ENCODE assay signal across 10 cellular contexts in genomic region chr2:6999161-6999877, GRCh38.
DNase-seq lines count a peak whose midpoint lies in the region; ATAC-seq and TF ChIP-seq lines count a peak whose summit lies in the region.
"Had no signal": no experiment of that assay in that cellular context is flagged by ENCODE, and none has a peak within 500 bp of the region (broad histone marks: within the 10 kb centered on the region; RNA-seq: fewer than 3 reads in every experiment).

No MANE protein-coding gene starts in this region.

- H3K4me1 ChIP-seq in heart right ventricle = peaks cover 0 to 40% (median 16%) of the 10 kb centered on the region in 9 donors
- H3K4me1 ChIP-seq in esophagus muscularis mucosa = peaks cover under 1 to 10% (median 5%) of the 10 kb centered on the region in 4 donors

- H3K4me1 Mint-ChIP-seq in natural killer cell treated with Interleukin-12 subunit alpha and Interleukin-12 subunit beta and Interleukin-15 and Interleukin-18, amount 100 ng/mL, for 72 hours (ENCODE audit: low read depth in 2 of 2) = peaks cover 27% of the 10 kb centered on the region in 2 donors

- no peak overlapping the region for H3K4me3 ChIP-seq in heart right ventricle
- no peak overlapping the region for H3K4me3 ChIP-seq in esophagus muscularis mucosa
- H3K4me3 ChIP-seq: lung had no signal

- ATAC-seq in GM18868 (IDR thresholded peaks at IDR 0.05; ENCODE audit: unreplicated experiment) (peak; percentile 92), GM21786 (IDR thresholded peaks at IDR 0.05; ENCODE audit: unreplicated experiment) (peak; percentile 84), HG03565 (IDR thresholded peaks at IDR 0.05; ENCODE audit: unreplicated experiment) (peak; percentile 76), heart right ventricle (no peak), HG02970 (IDR thresholded peaks at IDR 0.05; ENCODE audit: low FRiP score, unreplicated experiment) (no peak)
- peak; percentile 77 to 86 for ATAC-seq in natural killer cell treated with Interleukin-12 subunit alpha and Interleukin-12 subunit beta and Interleukin-15 and Interleukin-18, amount 100 ng/mL, for 72 hours

- 86 to 89% methylated on average over 7 of the region's 7 CpGs for WGBS in heart right ventricle, 2 donors
- 81% methylated on average over 7 of the region's 7 CpGs for WGBS in esophagus muscularis mucosa

- H3K4me3 Mint-ChIP-seq in natural killer cell treated with Interleukin-12 subunit alpha and Interleukin-12 subunit beta and Interleukin-15 and Interleukin-18, amount 100 ng/mL, for 72 hours = peak overlapping the region; percentile 73

- no peaks in the 10 kb centered on the region for H3K36me3 Mint-ChIP-seq in natural killer cell treated with Interleukin-12 subunit alpha and Interleukin-12 subunit beta and Interleukin-15 and Interleukin-18, amount 100 ng/mL, for 72 hours

- no peak for TF ChIP-seq POLR2A in esophagus muscularis mucosa (IDR thresholded peaks at IDR 0.05; ENCODE audit: low read depth)

- H3K9me3 ChIP-seq in heart right ventricle (no peaks in the 10 kb centered on the region), esophagus muscularis mucosa (no peaks in the 10 kb centered on the region)

- no peak for DNase-seq in natural killer cell treated with Interleukin-12 subunit alpha and Interleukin-12 subunit beta and Interleukin-15 and Interleukin-18, amount 100 ng/mL, for 72 hours (ENCODE audit: low spot score)
- DNase-seq in amniotic stem cell (lab: John Stamatoyannopoulos, UW) (no peak), heart right ventricle (no peak), esophagus muscularis mucosa (ENCODE audit: extremely low spot score) (no peak)
- DNase-seq: activated gamma-delta T cell had no signal

- H3K27me3 ChIP-seq in heart right ventricle = no peaks in the 10 kb centered on the region
- H3K27me3 ChIP-seq in esophagus muscularis mucosa = no peaks in the 10 kb centered on the region

- no peaks in the 10 kb centered on the region for H3K27me3 Mint-ChIP-seq in natural killer cell treated with Interleukin-12 subunit alpha and Interleukin-12 subunit beta and Interleukin-15 and Interleukin-18, amount 100 ng/mL, for 72 hours

- no peaks in the 10 kb centered on the region for H3K9me3 Mint-ChIP-seq in natural killer cell treated with Interleukin-12 subunit alpha and Interleukin-12 subunit beta and Interleukin-15 and Interleukin-18, amount 100 ng/mL, for 72 hours

- intact Hi-C loops in heart right ventricle (cut with DNase I) = no loop called here
- intact Hi-C loops in esophagus muscularis mucosa (cut with DNase I) = no loop called here

- no peak for TF ChIP-seq CTCF in heart right ventricle (IDR thresholded peaks at IDR 0.05)
- TF ChIP-seq CTCF in esophagus muscularis mucosa (IDR thresholded peaks at IDR 0.05) = no peak

- no peak overlapping the region for H3K27ac ChIP-seq in heart right ventricle
- no peak overlapping the region for H3K27ac ChIP-seq in esophagus muscularis mucosa (replicated peaks in 1 of 4)

- H3K27ac Mint-ChIP-seq in natural killer cell treated with Interleukin-12 subunit alpha and Interleukin-12 subunit beta and Interleukin-15 and Interleukin-18, amount 100 ng/mL, for 72 hours = peak overlapping the region; percentile 65 to 86

- peaks cover 0 to 16% (median 0%) of the 10 kb centered on the region in 9 donors for H3K36me3 ChIP-seq in heart right ventricle
- H3K36me3 ChIP-seq in esophagus muscularis mucosa = peaks cover 0 to 4% (median 0%) of the 10 kb centered on the region in 4 donors

- no peak for TF ChIP-seq EP300 in esophagus muscularis mucosa (IDR thresholded peaks at IDR 0.05)

Comparison
In these comparisons a context has a peak if more than half of its experiments do, and no peak if none do; other contexts are left out.
1. ATAC-seq: peak in GM18868 (single experiment), GM21786 (single experiment), HG03565 (single experiment) and natural killer cell treated with Interleukin-12 subunit alpha and Interleukin-12 subunit beta and Interleukin-15 and Interleukin-18, amount 100 ng/mL, for 72 hours (2 of 2); none in heart right ventricle (0 of 8) and HG02970 (single experiment).